Comparison of ENCODE assay signal across 8 cellular contexts in the genomic region with DNA sequence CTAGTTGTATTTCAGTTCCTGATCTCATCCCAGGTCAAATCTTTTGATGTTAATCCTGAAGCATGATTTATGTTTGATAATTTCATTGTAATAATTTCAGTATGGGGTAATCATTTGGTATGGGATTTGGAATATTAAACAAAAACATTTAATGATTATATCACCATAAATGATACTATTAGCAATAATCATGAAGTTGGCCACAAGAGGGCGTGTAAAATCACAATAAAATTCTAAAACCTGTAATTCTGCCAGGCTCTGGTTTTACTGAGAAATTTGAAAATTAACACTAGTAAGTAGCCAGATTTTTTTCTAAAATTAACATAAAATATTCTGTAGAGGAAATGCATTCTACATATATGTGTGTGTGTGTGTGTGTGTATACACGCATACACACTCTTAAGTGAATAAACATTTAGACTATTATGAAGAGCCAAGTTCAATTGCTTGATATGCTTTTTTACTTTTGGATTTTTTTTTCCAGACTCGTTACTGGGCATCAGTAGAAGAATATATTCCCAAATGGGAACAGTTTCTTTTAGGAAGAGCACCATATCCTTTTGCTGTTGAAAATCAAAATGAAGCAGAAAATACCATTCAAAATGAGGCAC. TPM values are rescaled to one million over a fixed set of nuclear protein-coding genes. Genes with fewer than 3 reads are reported as not detected.
DNase-seq lines count a peak whose midpoint lies in the region; ATAC-seq and TF ChIP-seq lines count a peak whose summit lies in the region.

No MANE protein-coding gene starts in this region.

- no peaks in the 10 kb centered on the region for H3K4me1 ChIP-seq in left ventricle myocardium inferior
- no peaks in the 10 kb centered on the region for H3K4me1 ChIP-seq in upper lobe of right lung

- ATAC-seq in left cardiac atrium, result no peak
- no peak for ATAC-seq in upper lobe of right lung
- no peak for ATAC-seq in HG03135 (IDR thresholded peaks at IDR 0.05; ENCODE audit: unreplicated experiment)
- ATAC-seq in HG03045 (IDR thresholded peaks at IDR 0.05; ENCODE audit: unreplicated experiment), result no peak
- no peak for ATAC-seq in GM18873 (IDR thresholded peaks at IDR 0.05; ENCODE audit: low FRiP score, unreplicated experiment)

- no peaks in the 10 kb centered on the region for H3K27me3 ChIP-seq in left ventricle myocardium inferior (ENCODE audit: low read depth)
- no peaks in the 10 kb centered on the region for H3K27me3 ChIP-seq in upper lobe of right lung

- peaks cover 9% of the 10 kb centered on the region for H3K27me3 Mint-ChIP-seq in glutamatergic neuron (ENCODE audit: unreplicated experiment)

- H3K27ac Mint-ChIP-seq in glutamatergic neuron (ENCODE audit: unreplicated experiment), result peak overlapping the region; percentile 19

- DNase-seq in left ventricle myocardium inferior (no peak), left cardiac atrium (no peak), RKO (ENCODE audit: low spot score) (peak; percentile 26), glutamatergic neuron (no peak), upper lobe of right lung (no peak)

- H3K4me3 ChIP-seq in left ventricle myocardium inferior (no peak overlapping the region), upper lobe of right lung (no peak overlapping the region)

- peaks cover 57% of the 10 kb centered on the region for H3K4me1 Mint-ChIP-seq in glutamatergic neuron (ENCODE audit: low read depth, unreplicated experiment)

- H3K9me3 ChIP-seq in left ventricle myocardium inferior (replicated peaks) (no peaks in the 10 kb centered on the region), upper lobe of right lung (no peaks in the 10 kb centered on the region)

- no peaks in the 10 kb centered on the region for H3K36me3 Mint-ChIP-seq in glutamatergic neuron (ENCODE audit: unreplicated experiment)

- peak overlapping the region; percentile 40 for H3K4me3 Mint-ChIP-seq in glutamatergic neuron (ENCODE audit: unreplicated experiment)

- TF ChIP-seq CTCF in left ventricle myocardium inferior (IDR thresholded peaks at IDR 0.05; ENCODE audit: borderline replicate concordance), result peak; percentile 63
- TF ChIP-seq CTCF in glutamatergic neuron (IDR thresholded peaks at IDR 0.05; ENCODE audit: partially characterized antibody, unreplicated experiment), result peak; percentile 93
- TF ChIP-seq CTCF in upper lobe of right lung (IDR thresholded peaks at IDR 0.05), result peak; percentile 53

- H3K9me3 Mint-ChIP-seq in glutamatergic neuron (ENCODE audit: unreplicated experiment), result peaks cover 15% of the 10 kb centered on the region

- H3K27ac ChIP-seq in left ventricle myocardium inferior (replicated peaks), result no peak overlapping the region
- no peak overlapping the region for H3K27ac ChIP-seq in upper lobe of right lung

- intact Hi-C loops in left ventricle myocardium inferior (cut with micrococcal nuclease), result no loop called here
- intact Hi-C loops in left cardiac atrium (cut with DNase I), result loop anchor here in 1 of 2 donors (2.0 kb wide), 1 partner anchor 226 kb away; no protein-coding TSS in a partner anchor
- intact Hi-C loops in upper lobe of right lung (cut with DNase I), result no loop called here

- H3K36me3 ChIP-seq in left ventricle myocardium inferior, result no peaks in the 10 kb centered on the region
- H3K36me3 ChIP-seq in upper lobe of right lung, result no peaks in the 10 kb centered on the region

RNA-seq across cellular contexts. Expression of gene FEZF2, which starts 40.5 kb away (rescaled TPM):
- total RNA-seq in left ventricle myocardium inferior (not detected), left cardiac atrium (not detected), glutamatergic neuron (ENCODE audit: unreplicated experiment) (0.49 TPM), upper lobe of right lung (not detected)
